In genomic region chr22:24703101-24703500, GRCh38 we compare ENCODE assay signal across 16 cellular contexts.
DNase-seq lines count a peak whose midpoint lies in the region; ATAC-seq and TF ChIP-seq lines count a peak whose summit lies in the region.
"Had no signal": no experiment of that assay in that cellular context is flagged by ENCODE, and none has a peak within 500 bp of the region (broad histone marks: within the 10 kb centered on the region; RNA-seq: fewer than 3 reads in every experiment).

No MANE protein-coding gene starts in this region.

- peak overlapping the region; percentile 39; the same call in 1 of the 2 replicates for H2AFZ ChIP-seq in DND-41 (ENCODE audit: low read depth, low read length)
- H2AFZ ChIP-seq in osteoblast (ENCODE audit: low read length), result no peak overlapping the region

- no peaks in the 10 kb centered on the region for H3K36me3 ChIP-seq in DND-41 (ENCODE audit: insufficient read depth, low read length)
- H3K36me3 ChIP-seq in osteoblast (ENCODE audit: insufficient read depth, low read length), result no peaks in the 10 kb centered on the region
- no peaks in the 10 kb centered on the region for H3K36me3 ChIP-seq in tibial artery

- DNase-seq in DND-41 (no peak), NCI-H69 (lab: John Stamatoyannopoulos, UW) (peak; percentile 39), fibroblast of mammary gland (ENCODE audit: low read depth) (peak; percentile 47), osteoblast (ENCODE audit: insufficient read length, low spot score, missing footprints) (peak; percentile 22), tibial artery (no peak), NCI-H146 (lab: John Stamatoyannopoulos, UW) (no peak), globus pallidus (ENCODE audit: low spot score) (no peak)
- DNase-seq in activated CD4-positive, alpha-beta T cell treated with anti-CD3 and anti-CD28 coated beads, Interleukin-2, amount 50 U/mL, for 1 hour, result no peak
- DNase-seq: activated T-cell treated with anti-CD3 and anti-CD28 coated beads, Interleukin-2, amount 50 U/mL, for 1 hour; CD4-positive, alpha-beta T cell; effector memory CD4-positive, alpha-beta T cell; NCI-H2171; psoas muscle; RPMI8226; stimulated activated CD4-positive, alpha-beta T cell treated with anti-CD3 and anti-CD28 coated beads, Interleukin-4, amount 100 ng/mL, for 24 hours; stimulated activated naive CD8-positive, alpha-beta T cell treated with anti-CD3 and anti-CD28 coated beads, Interleukin-15, Interleukin-2, amounts not matched to agents 100 U/mL and 50 U/mL, for 24 hours had no signal

- H4K20me1 ChIP-seq in DND-41 (ENCODE audit: insufficient read depth, low read length), result no peaks in the 10 kb centered on the region
- no peaks in the 10 kb centered on the region for H4K20me1 ChIP-seq in osteoblast (ENCODE audit: insufficient read depth, low read length)

- H3K4me3 ChIP-seq in DND-41 (ENCODE audit: low read depth in 1 of 2, low read length in 2 of 2) (no peak overlapping the region), fibroblast of mammary gland (ENCODE audit: control insufficient read depth, low read depth, low read length) (no peak overlapping the region), osteoblast (ENCODE audit: insufficient read depth, low read length) (no peak overlapping the region), tibial artery (no peak overlapping the region)
- H3K4me3 ChIP-seq: psoas muscle had no signal

- TF ChIP-seq CTCF in DND-41 (IDR thresholded peaks at IDR 0.05; ENCODE audit: borderline replicate concordance, extremely low read depth, low read length, poor library complexity, severe bottlenecking) (no peak), fibroblast of mammary gland (conservative IDR thresholded peaks at IDR 0.05; ENCODE audit: control insufficient read depth, insufficient read depth, low read depth, low read length) (no peak), osteoblast (IDR thresholded peaks at IDR 0.05; ENCODE audit: extremely low read depth, low read depth, low read length) (no peak), tibial artery (IDR thresholded peaks at IDR 0.05) (no peak)

- peaks cover 27% of the 10 kb centered on the region for H3K4me1 ChIP-seq in DND-41 (ENCODE audit: insufficient read depth, low read length)
- H3K4me1 ChIP-seq in osteoblast (ENCODE audit: insufficient read depth, low read length), result no peaks in the 10 kb centered on the region
- no peaks in the 10 kb centered on the region for H3K4me1 ChIP-seq in tibial artery
- H3K4me1 ChIP-seq: psoas muscle had no signal

- H3K4me2 ChIP-seq in DND-41 (ENCODE audit: insufficient read depth, low read length) (no peak overlapping the region), osteoblast (ENCODE audit: insufficient read depth, low read length) (no peak overlapping the region)

- no peak overlapping the region for H3K9ac ChIP-seq in DND-41 (ENCODE audit: low read depth, low read length)

- H3K79me2 ChIP-seq in DND-41 (ENCODE audit: insufficient read depth, low read length) (no peaks in the 10 kb centered on the region), osteoblast (ENCODE audit: insufficient read depth, low read length) (no peaks in the 10 kb centered on the region)

- no peak overlapping the region for H3K27ac ChIP-seq in DND-41 (ENCODE audit: low read length)
- no peak overlapping the region for H3K27ac ChIP-seq in osteoblast (ENCODE audit: low read depth, low read length)
- H3K27ac ChIP-seq in tibial artery, result no peak overlapping the region
- H3K27ac ChIP-seq: psoas muscle had no signal

- intact Hi-C loops in tibial artery (cut with DNase I; ENCODE audit: low total_unique reads), result no loop called here

- H3K27me3 ChIP-seq in DND-41 (ENCODE audit: insufficient read depth, low read length, poor library complexity) (no peaks in the 10 kb centered on the region), osteoblast (ENCODE audit: insufficient read depth, low read length) (peaks cover 22% of the 10 kb centered on the region), tibial artery (peaks cover 0 to 13% of the 10 kb centered on the region in 2 donors)

- H3K9me3 ChIP-seq in DND-41 (ENCODE audit: insufficient read depth, low read length, severe bottlenecking) (no peaks in the 10 kb centered on the region), osteoblast (ENCODE audit: low read depth, low read length) (no peaks in the 10 kb centered on the region), tibial artery (no peaks in the 10 kb centered on the region)
- H3K9me3 ChIP-seq: psoas muscle had no signal

- no peak for ATAC-seq in DND-41 (ENCODE audit: insufficient read depth, low read depth)
- ATAC-seq: psoas muscle; stimulated activated naive CD8-positive, alpha-beta T cell treated with anti-CD3 and anti-CD28 coated beads, Interleukin-15, Interleukin-2, amounts not matched to agents 100 U/mL and 50 U/mL, for 24 hours had no signal

Comparison
In these comparisons a context has a peak if more than half of its experiments do, and no peak if none do; other contexts are left out.
1. DNase-seq: peak in NCI-H69 (single experiment), fibroblast of mammary gland (single experiment) and osteoblast (single experiment); none in DND-41 (single experiment), tibial artery (0 of 2), NCI-H146 (single experiment), activated CD4-positive, alpha-beta T cell treated with anti-CD3 and anti-CD28 coated beads, Interleukin-2, amount 50 U/mL, for 1 hour (single experiment) and globus pallidus (single experiment).